Comparison of ENCODE assay signal across 8 cellular contexts in the genomic region with DNA sequence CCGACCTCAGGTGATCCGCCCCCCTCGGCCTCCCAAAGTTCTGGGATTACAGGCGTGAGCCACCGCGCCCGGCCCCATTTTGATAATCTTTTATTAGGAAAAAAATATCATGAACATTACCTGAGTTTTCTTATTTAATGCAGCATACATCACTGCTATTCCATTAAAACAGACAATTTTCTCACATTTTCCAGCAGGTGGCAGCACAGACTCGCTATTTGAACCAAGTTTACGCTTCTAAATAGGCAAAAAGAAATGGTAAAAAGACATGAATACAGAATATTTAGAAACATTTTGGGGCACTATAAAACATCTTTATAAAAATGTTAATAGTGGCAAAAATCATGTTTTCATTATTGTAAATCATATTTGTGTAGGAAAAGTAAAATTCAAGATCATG.
DNase-seq lines count a peak whose midpoint lies in the region; ATAC-seq, FAIRE-seq and TF ChIP-seq lines count a peak whose summit lies in the region.

No MANE protein-coding gene starts in this region.

- CTCF ChIA-PET in A549 (lab: Yijun Ruan, JAX), result interaction anchor here (0.7 to 2.1 kb wide), 10 partner anchors 10 to 932 kb away, joined by 3 to 12 read pairs (median 4); no protein-coding TSS in a partner anchor

- TF ChIP-seq RAD21 in A549 (conservative IDR thresholded peaks at IDR 0.05 in 1 of 2, IDR thresholded peaks at IDR 0.05 in 1 of 2), result peak; percentile 78 to 79; a peak in 4 of 5 replicates

- in situ Hi-C loops in G401 (cut with HindIII; ENCODE audit: low sequenced_read_pairs), result no loop called here
- in situ Hi-C loops in astrocyte of the spinal cord (cut with HindIII; ENCODE audit: low sequenced_read_pairs), result no loop called here

- TF ChIP-seq POLR2A in A549 (IDR thresholded peaks at IDR 0.05; ENCODE audit: low read length), result no peak

- H3K9ac ChIP-seq in kidney (ENCODE audit: low read length in 2 of 2), result no peak overlapping the region

- ATAC-seq in A549 (peak; percentile 59 to 74; a peak in 3 of 6 replicates), HG03139 (IDR thresholded peaks at IDR 0.05; ENCODE audit: unreplicated experiment) (peak; percentile 54), HG02588 (IDR thresholded peaks at IDR 0.05; ENCODE audit: unreplicated experiment) (no peak)

- TF ChIP-seq EP300 in A549 (IDR thresholded peaks at IDR 0.05), result no peak

- DNase-seq in A549 (ENCODE audit: low read depth in 1 of 2, low spot score in 1 of 2) (peak in 1 of 2 experiments; percentile 65), G401 (ENCODE audit: low spot score) (peak; percentile 65), NCI-H82 (lab: John Stamatoyannopoulos, UW) (peak; percentile 66), astrocyte of the spinal cord (ENCODE audit: low read depth, low spot score) (peak; percentile 62), kidney (no peak), stromal cell of bone marrow (ENCODE audit: low read depth) (peak; percentile 35)

- H3K4me2 ChIP-seq in A549, result no peak overlapping the region

- TF ChIP-seq CTCF in A549 (IDR thresholded peaks at IDR 0.05) (peak; percentile 56), astrocyte of the spinal cord (IDR thresholded peaks at IDR 0.05; ENCODE audit: low read depth, low read length) (peak; percentile 58), kidney (IDR thresholded peaks at IDR 0.05; ENCODE audit: borderline replicate concordance, extremely low read depth, insufficient read depth) (peak; percentile 56)

- intact Hi-C loops in kidney (cut with DNase I), result no loop called here

- WGBS in A549 (ENCODE audit: missing lambda C conversion rate), result 4% methylated on average over 9 of the region's 9 CpGs

- FAIRE-seq in A549 (lab: Jason Lieb, UNC) (no peak), kidney (lab: Jason Lieb, UNC) (peak; percentile 93)

- H3K4me3 ChIP-seq in A549, result no peak overlapping the region
- H3K4me3 ChIP-seq in astrocyte of the spinal cord (ENCODE audit: low read depth, low read length), result no peak overlapping the region
- H3K4me3 ChIP-seq in kidney (ENCODE audit: low read length in 2 of 2), result no peak overlapping the region

- H3K4me1 ChIP-seq in A549, result no peaks in the 10 kb centered on the region
- H3K4me1 ChIP-seq in kidney (ENCODE audit: control insufficient read depth in 1 of 2, insufficient read depth in 1 of 2, low read depth in 1 of 2, low read length in 2 of 2), result no peaks in the 10 kb centered on the region

- no peak overlapping the region for H3K27ac ChIP-seq in A549
- no peak overlapping the region for H3K27ac ChIP-seq in kidney (ENCODE audit: low read depth in 2 of 2, low read length in 2 of 2)

- H3K9me3 ChIP-seq in A549 (no peaks in the 10 kb centered on the region), kidney (ENCODE audit: control insufficient read depth in 1 of 2, low read length in 2 of 2) (no peaks in the 10 kb centered on the region)

- POLR2A ChIA-PET in A549 (lab: Yijun Ruan, JAX), result no interaction called here

- no peaks in the 10 kb centered on the region for H3K36me3 ChIP-seq in kidney (ENCODE audit: control insufficient read depth in 1 of 2, insufficient read depth in 2 of 2, low read length in 2 of 2)

TF ChIP-seq in A549, 52 proteins besides CTCF, POLR2A, EP300 and RAD21:
- TF ChIP-seq POLR2AphosphoS2 (conservative IDR thresholded peaks at IDR 0.05; ENCODE audit: low read length) (no peak), SMC3 (IDR thresholded peaks at IDR 0.05) (peak; percentile 81)
